Comparison of ENCODE assay signal across 8 cellular contexts in the genomic region with DNA sequence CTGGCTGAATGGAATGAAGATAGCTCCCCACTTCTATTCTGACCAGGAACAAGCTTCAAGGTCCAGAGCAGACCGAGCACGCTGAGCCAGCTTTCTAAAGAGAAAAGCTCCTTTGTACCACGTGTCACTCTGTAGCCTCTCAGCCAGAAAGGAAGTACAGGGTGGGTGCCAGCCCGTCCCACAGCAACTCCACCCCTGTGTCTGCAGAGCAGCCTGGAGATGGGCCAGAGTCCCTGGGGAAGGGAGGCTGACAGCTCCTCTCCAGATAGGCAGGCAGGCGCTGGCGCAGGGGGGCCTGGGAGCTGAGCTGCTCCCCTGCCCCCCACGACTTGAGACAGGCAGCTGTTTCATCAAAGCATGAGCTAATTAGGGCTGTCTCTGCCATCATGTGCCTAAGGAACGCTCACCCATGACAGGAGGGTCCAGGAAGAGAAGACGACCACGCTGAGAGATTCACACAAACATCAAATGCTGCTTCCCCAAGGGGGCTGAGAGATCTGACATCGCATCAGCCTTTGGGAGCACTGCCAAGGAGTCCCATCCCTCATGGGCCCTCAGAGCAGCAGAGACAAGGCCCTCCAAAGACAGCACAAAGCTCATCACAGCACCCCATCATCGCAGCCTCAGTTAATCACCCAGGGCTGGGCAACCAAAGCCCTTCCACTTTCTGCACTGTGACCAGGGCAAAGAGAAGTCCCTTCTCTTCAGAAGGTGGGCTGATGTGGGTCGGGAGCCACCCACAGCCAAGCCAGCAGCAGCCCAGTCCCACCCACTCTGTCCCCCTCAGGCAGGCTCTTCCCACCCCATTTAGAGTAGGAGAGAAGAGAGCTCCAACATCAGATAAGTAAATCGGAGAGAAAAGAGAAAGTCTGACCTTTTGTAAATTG.
A peak's percentile ranks its signal among the peaks of the same experiment; 100 is the strongest.
DNase-seq lines count a peak whose midpoint lies in the region; ATAC-seq and TF ChIP-seq lines count a peak whose summit lies in the region.

No MANE protein-coding gene starts in this region.

- H3K4me3 Mint-ChIP-seq in activated CD4-positive, alpha-beta T cell treated with anti-CD3 and anti-CD28 coated beads, Interleukin-2, amount 10 ng/mL, durations not matched to agents 24 days and 14 days, result peak overlapping the region; percentile 28
- no peak overlapping the region for H3K4me3 Mint-ChIP-seq in type B pancreatic cell
- H3K4me3 Mint-ChIP-seq in Calu3 (ENCODE audit: low read depth, unreplicated experiment), result no peak overlapping the region

- H3K36me3 Mint-ChIP-seq in activated CD4-positive, alpha-beta T cell treated with anti-CD3 and anti-CD28 coated beads, Interleukin-2, amount 10 ng/mL, durations not matched to agents 24 days and 14 days (ENCODE audit: low read depth), result no peaks in the 10 kb centered on the region
- H3K36me3 Mint-ChIP-seq in type B pancreatic cell (peaks cover 3% of the 10 kb centered on the region), Calu3 (ENCODE audit: insufficient read depth, unreplicated experiment) (peaks cover 29% of the 10 kb centered on the region)

- H3K9me3 Mint-ChIP-seq in activated CD4-positive, alpha-beta T cell treated with anti-CD3 and anti-CD28 coated beads, Interleukin-2, amount 10 ng/mL, durations not matched to agents 24 days and 14 days, result no peaks in the 10 kb centered on the region
- H3K9me3 Mint-ChIP-seq in type B pancreatic cell, result no peaks in the 10 kb centered on the region
- H3K9me3 Mint-ChIP-seq in Calu3 (ENCODE audit: low read depth, unreplicated experiment), result no peaks in the 10 kb centered on the region

- intact Hi-C loops in activated CD4-positive, alpha-beta T cell treated with anti-CD3 and anti-CD28 coated beads, Interleukin-2, amount 10 ng/mL, durations not matched to agents 24 days and 14 days (cut with micrococcal nuclease), result no loop called here
- intact Hi-C loops in Calu3 (cut with micrococcal nuclease; ENCODE audit: unreplicated experiment), result no loop called here

- peak; percentile 73 for DNase-seq in activated CD4-positive, alpha-beta T cell treated with anti-CD3 and anti-CD28 coated beads, Interleukin-2, amount 10 ng/mL, durations not matched to agents 24 days and 14 days
- no peak for DNase-seq in activated CD4-positive, alpha-beta T cell treated with anti-CD3 and anti-CD28 coated beads for 4 hours
- peak; percentile 92 for DNase-seq in RPMI8226
- DNase-seq in epidermal melanocyte (ENCODE audit: insufficient read length, low spot score), result peak; percentile 91
- DNase-seq in midbrain (lab: John Stamatoyannopoulos, UW), result peak; percentile 91
- DNase-seq in type B pancreatic cell (ENCODE audit: extremely low spot score, unreplicated experiment), result peak; percentile 68
- no peak for DNase-seq in Calu3

- CTCF ChIA-PET in Calu3 (lab: Charles Lee), result no interaction called here

- TF ChIP-seq CTCF in type B pancreatic cell (conservative IDR thresholded peaks at IDR 0.05) (no peak), Calu3 (IDR thresholded peaks at IDR 0.05; ENCODE audit: unreplicated experiment) (no peak)

- no peak overlapping the region for H3K27ac Mint-ChIP-seq in activated CD4-positive, alpha-beta T cell treated with anti-CD3 and anti-CD28 coated beads, Interleukin-2, amount 10 ng/mL, durations not matched to agents 24 days and 14 days
- H3K27ac Mint-ChIP-seq in type B pancreatic cell (peak overlapping the region; percentile 65), Calu3 (ENCODE audit: unreplicated experiment) (no peak overlapping the region)

- H3K27me3 Mint-ChIP-seq in activated CD4-positive, alpha-beta T cell treated with anti-CD3 and anti-CD28 coated beads, Interleukin-2, amount 10 ng/mL, durations not matched to agents 24 days and 14 days, result no peaks in the 10 kb centered on the region
- H3K27me3 Mint-ChIP-seq in type B pancreatic cell, result no peaks in the 10 kb centered on the region
- H3K27me3 Mint-ChIP-seq in Calu3 (ENCODE audit: unreplicated experiment), result no peaks in the 10 kb centered on the region

- peak; percentile 60 for ATAC-seq in HG03575 (IDR thresholded peaks at IDR 0.05; ENCODE audit: extremely low read depth, insufficient number of reproducible peaks, low FRiP score, unreplicated experiment)

- H3K4me1 Mint-ChIP-seq in activated CD4-positive, alpha-beta T cell treated with anti-CD3 and anti-CD28 coated beads, Interleukin-2, amount 10 ng/mL, durations not matched to agents 24 days and 14 days, result peaks cover 12% of the 10 kb centered on the region
- H3K4me1 Mint-ChIP-seq in type B pancreatic cell (ENCODE audit: unreplicated experiment) (peaks cover 41% of the 10 kb centered on the region), Calu3 (ENCODE audit: low read depth, unreplicated experiment) (peaks cover 7% of the 10 kb centered on the region)

- BruUV-seq in Calu3 (replicated peaks; lab: Mats Ljungman, UMichigan), result no TSS peak

Comparison
In these comparisons a context has a peak if more than half of its experiments do, and no peak if none do; other contexts are left out.
1. DNase-seq: peak in activated CD4-positive, alpha-beta T cell treated with anti-CD3 and anti-CD28 coated beads, Interleukin-2, amount 10 ng/mL, durations not matched to agents 24 days and 14 days (single experiment), RPMI8226 (single experiment), epidermal melanocyte (single experiment), midbrain (single experiment) and type B pancreatic cell (single experiment); none in activated CD4-positive, alpha-beta T cell treated with anti-CD3 and anti-CD28 coated beads for 4 hours (0 of 2) and Calu3 (single experiment).